ENCODE assay signal across 30 cellular contexts in the genomic region with DNA sequence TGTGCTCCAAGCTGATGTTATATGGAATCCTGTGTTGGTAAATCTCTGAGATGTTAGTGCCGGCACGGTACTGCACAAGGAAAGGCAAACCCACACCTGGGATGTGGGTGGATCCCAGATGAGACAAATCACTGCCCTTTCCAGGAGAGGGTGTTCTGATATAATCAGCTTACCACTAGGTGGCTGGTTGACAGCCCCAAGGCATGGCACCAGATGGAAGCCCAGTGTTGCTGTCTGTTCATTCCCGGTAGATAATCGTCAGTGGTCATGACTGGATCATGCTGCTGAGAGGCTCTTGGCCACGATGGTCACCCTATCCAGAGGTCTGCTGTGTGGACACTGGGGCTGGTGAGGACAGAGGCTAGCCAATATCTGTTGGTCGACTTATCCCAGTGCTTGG.
"Had no signal": no experiment of that assay in that cellular context is flagged by ENCODE, and none has a peak within 500 bp of the region (broad histone marks: within the 10 kb centered on the region; RNA-seq: fewer than 3 reads in every experiment).

No MANE protein-coding gene starts in this region.

- H3K4me3 ChIP-seq: ascending aorta, left lung, lower lobe of right lung, ovary, prostate gland, skin epidermis, thoracic aorta, vagina had no signal

- H3K4me1 Mint-ChIP-seq: activated CD8-positive, alpha-beta memory T cell treated with anti-CD3 and anti-CD28 coated beads, Interleukin-2, amount 10 ng/mL, durations not matched to agents 7 days and 5 days; activated naive CD4-positive, alpha-beta T cell treated with anti-CD3 and anti-CD28 coated beads, Interleukin-2, amount 10 ng/mL, durations not matched to agents 7 days and 5 days; activated naive CD8-positive, alpha-beta T cell treated with anti-CD3 and anti-CD28 coated beads, Interleukin-2, amount 10 ng/mL, durations not matched to agents 7 days and 5 days; nephron progenitor cell; stimulated activated effector memory CD8-positive, alpha-beta T cell treated with anti-CD3 and anti-CD28 coated beads, Interleukin-12 subunit alpha, Interleukin-12 subunit beta, amount 100 ng/mL, for 72 hours; T-helper 17 cell had no signal

- H3K27me3 Mint-ChIP-seq: type B pancreatic cell had no signal

- H3K36me3 ChIP-seq: ascending aorta, brain microvascular endothelial cell, left lung, lower lobe of right lung, neutrophil, ovary, prostate gland, thoracic aorta, vagina had no signal

- H3K9me3 ChIP-seq: ascending aorta, left lung, lower lobe of right lung, neutrophil, ovary, prostate gland, thoracic aorta, vagina had no signal

- H3K4me3 Mint-ChIP-seq: activated CD8-positive, alpha-beta memory T cell treated with anti-CD3 and anti-CD28 coated beads, Interleukin-2, amount 10 ng/mL, durations not matched to agents 7 days and 5 days; activated CD8-positive, alpha-beta T cell treated with anti-CD3 and anti-CD28 coated beads, Interleukin-2, amount 10 ng/mL, durations not matched to agents 7 days and 5 days; activated naive CD4-positive, alpha-beta T cell treated with anti-CD3 and anti-CD28 coated beads, Interleukin-2, amount 10 ng/mL, durations not matched to agents 7 days and 5 days; activated naive CD8-positive, alpha-beta T cell treated with anti-CD3 and anti-CD28 coated beads, Interleukin-2, amount 10 ng/mL, durations not matched to agents 7 days and 5 days; nephron progenitor cell; stimulated activated effector memory CD8-positive, alpha-beta T cell treated with anti-CD3 and anti-CD28 coated beads, Interleukin-12 subunit alpha, Interleukin-12 subunit beta, amount 100 ng/mL, for 72 hours; stimulated activated naive CD8-positive, alpha-beta T cell treated with anti-CD3 and anti-CD28 coated beads, Interleukin-15, Interleukin-2, amounts not matched to agents 100 ng/mL and 50 ng/mL, for 24 hours; T-helper 17 cell; type B pancreatic cell had no signal

- H3K36me3 Mint-ChIP-seq: activated CD8-positive, alpha-beta memory T cell treated with anti-CD3 and anti-CD28 coated beads, Interleukin-2, amount 10 ng/mL, durations not matched to agents 7 days and 5 days; activated naive CD4-positive, alpha-beta T cell treated with anti-CD3 and anti-CD28 coated beads, Interleukin-2, amount 10 ng/mL, durations not matched to agents 7 days and 5 days; activated naive CD8-positive, alpha-beta T cell treated with anti-CD3 and anti-CD28 coated beads, Interleukin-2, amount 10 ng/mL, durations not matched to agents 7 days and 5 days; stimulated activated effector memory CD8-positive, alpha-beta T cell treated with anti-CD3 and anti-CD28 coated beads, Interleukin-12 subunit alpha, Interleukin-12 subunit beta, amount 100 ng/mL, for 72 hours; type B pancreatic cell had no signal

- H3K27me3 ChIP-seq: ascending aorta, brain microvascular endothelial cell, neutrophil, ovary, vagina had no signal

- DNase-seq: activated CD4-positive, alpha-beta T cell treated with anti-CD3 and anti-CD28 coated beads for 1 hour; activated CD4-positive, alpha-beta T cell treated with anti-CD3 and anti-CD28 coated beads, Interleukin-2, amount 50 U/mL, for 1 hour; activated CD8-positive, alpha-beta memory T cell treated with anti-CD3 and anti-CD28 coated beads, Interleukin-2, amount 10 ng/mL, durations not matched to agents 7 days and 5 days; activated CD8-positive, alpha-beta T cell treated with anti-CD3 and anti-CD28 coated beads, Interleukin-2, amount 10 ng/mL, durations not matched to agents 7 days and 5 days; activated gamma-delta T cell; activated naive CD4-positive, alpha-beta T cell treated with anti-CD3 and anti-CD28 coated beads, Interleukin-2, amount 10 ng/mL, durations not matched to agents 7 days and 5 days; activated naive CD8-positive, alpha-beta T cell treated with anti-CD3 and anti-CD28 coated beads, Interleukin-2, amount 10 ng/mL, durations not matched to agents 7 days and 5 days; brain microvascular endothelial cell; central memory CD4-positive, alpha-beta T cell; foreskin fibroblast; hypothalamus; lower lobe of right lung; nephron progenitor cell; retina; stimulated activated CD4-positive, alpha-beta T cell treated with anti-CD3 and anti-CD28 coated beads, Interleukin-4, amount 100 ng/mL, for 24 hours; T-helper 17 cell; T1000 had no signal

- H3K4me1 ChIP-seq: ascending aorta, left lung, lower lobe of right lung, prostate gland, vagina had no signal

- H3K27ac Mint-ChIP-seq: activated CD8-positive, alpha-beta memory T cell treated with anti-CD3 and anti-CD28 coated beads, Interleukin-2, amount 10 ng/mL, durations not matched to agents 7 days and 5 days; activated CD8-positive, alpha-beta T cell treated with anti-CD3 and anti-CD28 coated beads, Interleukin-2, amount 10 ng/mL, durations not matched to agents 7 days and 5 days; activated naive CD4-positive, alpha-beta T cell treated with anti-CD3 and anti-CD28 coated beads, Interleukin-2, amount 10 ng/mL, durations not matched to agents 7 days and 5 days; activated naive CD8-positive, alpha-beta T cell treated with anti-CD3 and anti-CD28 coated beads, Interleukin-2, amount 10 ng/mL, durations not matched to agents 7 days and 5 days; nephron progenitor cell; stimulated activated effector memory CD8-positive, alpha-beta T cell treated with anti-CD3 and anti-CD28 coated beads, Interleukin-12 subunit alpha, Interleukin-12 subunit beta, amount 100 ng/mL, for 72 hours; stimulated activated naive CD8-positive, alpha-beta T cell treated with anti-CD3 and anti-CD28 coated beads, Interleukin-15, Interleukin-2, amounts not matched to agents 100 ng/mL and 50 ng/mL, for 24 hours; T-helper 17 cell; type B pancreatic cell had no signal

- ATAC-seq: activated CD8-positive, alpha-beta memory T cell treated with anti-CD3 and anti-CD28 coated beads, Interleukin-2, amount 10 ng/mL, durations not matched to agents 7 days and 5 days; activated CD8-positive, alpha-beta T cell treated with anti-CD3 and anti-CD28 coated beads, Interleukin-2, amount 10 ng/mL, durations not matched to agents 7 days and 5 days; esophagus mucosa; left lung; lower lobe of right lung; sciatic nerve; stimulated activated effector memory CD8-positive, alpha-beta T cell treated with anti-CD3 and anti-CD28 coated beads, Interleukin-12 subunit alpha, Interleukin-12 subunit beta, amount 100 ng/mL, for 72 hours; T-helper 17 cell had no signal

- H3K27ac ChIP-seq: ascending aorta, brain microvascular endothelial cell, left lung, lower lobe of right lung, neutrophil, ovary, prostate gland, skin epidermis, thoracic aorta, vagina had no signal

- H3K9me3 Mint-ChIP-seq: activated naive CD4-positive, alpha-beta T cell treated with anti-CD3 and anti-CD28 coated beads, Interleukin-2, amount 10 ng/mL, durations not matched to agents 7 days and 5 days; activated naive CD8-positive, alpha-beta T cell treated with anti-CD3 and anti-CD28 coated beads, Interleukin-2, amount 10 ng/mL, durations not matched to agents 7 days and 5 days; nephron progenitor cell; stimulated activated effector memory CD8-positive, alpha-beta T cell treated with anti-CD3 and anti-CD28 coated beads, Interleukin-12 subunit alpha, Interleukin-12 subunit beta, amount 100 ng/mL, for 72 hours; stimulated activated naive CD8-positive, alpha-beta T cell treated with anti-CD3 and anti-CD28 coated beads, Interleukin-15, Interleukin-2, amounts not matched to agents 100 ng/mL and 50 ng/mL, for 24 hours; type B pancreatic cell had no signal
